Comparison of ENCODE assay signal across 1 cellular context in genomic region chr9:5437254-5438216, GRCh38.
TF ChIP-seq lines count a peak whose summit lies in the region.

A gene with protein sequence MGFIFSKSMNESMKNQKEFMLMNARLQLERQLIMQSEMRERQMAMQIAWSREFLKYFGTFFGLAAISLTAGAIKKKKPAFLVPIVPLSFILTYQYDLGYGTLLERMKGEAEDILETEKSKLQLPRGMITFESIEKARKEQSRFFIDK (minus strand): TSS chr9:5437925. CDS start chr9:5431977, 5,948 bp downstream.

TF ChIP-seq in HepG2, 621 proteins besides CTCF, POLR2A, EP300 and RAD21 (continued from another document and continues in another):
- TF ChIP-seq, protein P1, sequence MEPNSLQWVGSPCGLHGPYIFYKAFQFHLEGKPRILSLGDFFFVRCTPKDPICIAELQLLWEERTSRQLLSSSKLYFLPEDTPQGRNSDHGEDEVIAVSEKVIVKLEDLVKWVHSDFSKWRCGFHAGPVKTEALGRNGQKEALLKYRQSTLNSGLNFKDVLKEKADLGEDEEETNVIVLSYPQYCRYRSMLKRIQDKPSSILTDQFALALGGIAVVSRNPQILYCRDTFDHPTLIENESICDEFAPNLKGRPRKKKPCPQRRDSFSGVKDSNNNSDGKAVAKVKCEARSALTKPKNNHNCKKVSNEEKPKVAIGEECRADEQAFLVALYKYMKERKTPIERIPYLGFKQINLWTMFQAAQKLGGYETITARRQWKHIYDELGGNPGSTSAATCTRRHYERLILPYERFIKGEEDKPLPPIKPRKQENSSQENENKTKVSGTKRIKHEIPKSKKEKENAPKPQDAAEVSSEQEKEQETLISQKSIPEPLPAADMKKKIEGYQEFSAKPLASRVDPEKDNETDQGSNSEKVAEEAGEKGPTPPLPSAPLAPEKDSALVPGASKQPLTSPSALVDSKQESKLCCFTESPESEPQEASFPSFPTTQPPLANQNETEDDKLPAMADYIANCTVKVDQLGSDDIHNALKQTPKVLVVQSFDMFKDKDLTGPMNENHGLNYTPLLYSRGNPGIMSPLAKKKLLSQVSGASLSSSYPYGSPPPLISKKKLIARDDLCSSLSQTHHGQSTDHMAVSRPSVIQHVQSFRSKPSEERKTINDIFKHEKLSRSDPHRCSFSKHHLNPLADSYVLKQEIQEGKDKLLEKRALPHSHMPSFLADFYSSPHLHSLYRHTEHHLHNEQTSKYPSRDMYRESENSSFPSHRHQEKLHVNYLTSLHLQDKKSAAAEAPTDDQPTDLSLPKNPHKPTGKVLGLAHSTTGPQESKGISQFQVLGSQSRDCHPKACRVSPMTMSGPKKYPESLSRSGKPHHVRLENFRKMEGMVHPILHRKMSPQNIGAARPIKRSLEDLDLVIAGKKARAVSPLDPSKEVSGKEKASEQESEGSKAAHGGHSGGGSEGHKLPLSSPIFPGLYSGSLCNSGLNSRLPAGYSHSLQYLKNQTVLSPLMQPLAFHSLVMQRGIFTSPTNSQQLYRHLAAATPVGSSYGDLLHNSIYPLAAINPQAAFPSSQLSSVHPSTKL (CRISPR knock-in tag; IDR thresholded peaks at IDR 0.05): peak; percentile 62; the same call in 1 of the 2 replicates
- TF ChIP-seq ZNF891 (CRISPR knock-in tag; IDR thresholded peaks at IDR 0.05): peak; percentile 85
- no peak for TF ChIP-seq ZNF296 (CRISPR knock-in tag; conservative IDR thresholded peaks at IDR 0.05)
- TF ChIP-seq, protein P2, sequence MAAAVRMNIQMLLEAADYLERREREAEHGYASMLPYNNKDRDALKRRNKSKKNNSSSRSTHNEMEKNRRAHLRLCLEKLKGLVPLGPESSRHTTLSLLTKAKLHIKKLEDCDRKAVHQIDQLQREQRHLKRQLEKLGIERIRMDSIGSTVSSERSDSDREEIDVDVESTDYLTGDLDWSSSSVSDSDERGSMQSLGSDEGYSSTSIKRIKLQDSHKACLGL (CRISPR knock-in tag; IDR thresholded peaks at IDR 0.05): peak; percentile 84
- TF ChIP-seq ZNF569 (CRISPR knock-in tag; IDR thresholded peaks at IDR 0.05; ENCODE audit: borderline replicate concordance): no peak
- TF ChIP-seq PPARG (CRISPR knock-in tag; conservative IDR thresholded peaks at IDR 0.05): peak; percentile 33; the same call in 1 of the 2 replicates
- TF ChIP-seq THAP11 (CRISPR knock-in tag; IDR thresholded peaks at IDR 0.05): peak; percentile 85
- no peak for TF ChIP-seq NFKBIZ (CRISPR knock-in tag; IDR thresholded peaks at IDR 0.05)
- peak; percentile 67; the same call in 1 of the 2 replicates for TF ChIP-seq HOXA5 (CRISPR knock-in tag; IDR thresholded peaks at IDR 0.05)
- TF ChIP-seq, protein P3, sequence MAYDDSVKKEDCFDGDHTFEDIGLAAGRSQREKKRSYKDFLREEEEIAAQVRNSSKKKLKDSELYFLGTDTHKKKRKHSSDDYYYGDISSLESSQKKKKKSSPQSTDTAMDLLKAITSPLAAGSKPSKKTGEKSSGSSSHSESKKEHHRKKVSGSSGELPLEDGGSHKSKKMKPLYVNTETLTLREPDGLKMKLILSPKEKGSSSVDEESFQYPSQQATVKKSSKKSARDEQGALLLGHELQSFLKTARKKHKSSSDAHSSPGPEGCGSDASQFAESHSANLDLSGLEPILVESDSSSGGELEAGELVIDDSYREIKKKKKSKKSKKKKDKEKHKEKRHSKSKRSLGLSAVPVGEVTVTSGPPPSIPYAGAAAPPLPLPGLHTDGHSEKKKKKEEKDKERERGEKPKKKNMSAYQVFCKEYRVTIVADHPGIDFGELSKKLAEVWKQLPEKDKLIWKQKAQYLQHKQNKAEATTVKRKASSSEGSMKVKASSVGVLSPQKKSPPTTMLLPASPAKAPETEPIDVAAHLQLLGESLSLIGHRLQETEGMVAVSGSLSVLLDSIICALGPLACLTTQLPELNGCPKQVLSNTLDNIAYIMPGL (CRISPR knock-in tag; IDR thresholded peaks at IDR 0.05; ENCODE audit: borderline replicate concordance in 1 of 2, low read depth in 1 of 2): peak; percentile 88 to 89
- TF ChIP-seq, protein P4, sequence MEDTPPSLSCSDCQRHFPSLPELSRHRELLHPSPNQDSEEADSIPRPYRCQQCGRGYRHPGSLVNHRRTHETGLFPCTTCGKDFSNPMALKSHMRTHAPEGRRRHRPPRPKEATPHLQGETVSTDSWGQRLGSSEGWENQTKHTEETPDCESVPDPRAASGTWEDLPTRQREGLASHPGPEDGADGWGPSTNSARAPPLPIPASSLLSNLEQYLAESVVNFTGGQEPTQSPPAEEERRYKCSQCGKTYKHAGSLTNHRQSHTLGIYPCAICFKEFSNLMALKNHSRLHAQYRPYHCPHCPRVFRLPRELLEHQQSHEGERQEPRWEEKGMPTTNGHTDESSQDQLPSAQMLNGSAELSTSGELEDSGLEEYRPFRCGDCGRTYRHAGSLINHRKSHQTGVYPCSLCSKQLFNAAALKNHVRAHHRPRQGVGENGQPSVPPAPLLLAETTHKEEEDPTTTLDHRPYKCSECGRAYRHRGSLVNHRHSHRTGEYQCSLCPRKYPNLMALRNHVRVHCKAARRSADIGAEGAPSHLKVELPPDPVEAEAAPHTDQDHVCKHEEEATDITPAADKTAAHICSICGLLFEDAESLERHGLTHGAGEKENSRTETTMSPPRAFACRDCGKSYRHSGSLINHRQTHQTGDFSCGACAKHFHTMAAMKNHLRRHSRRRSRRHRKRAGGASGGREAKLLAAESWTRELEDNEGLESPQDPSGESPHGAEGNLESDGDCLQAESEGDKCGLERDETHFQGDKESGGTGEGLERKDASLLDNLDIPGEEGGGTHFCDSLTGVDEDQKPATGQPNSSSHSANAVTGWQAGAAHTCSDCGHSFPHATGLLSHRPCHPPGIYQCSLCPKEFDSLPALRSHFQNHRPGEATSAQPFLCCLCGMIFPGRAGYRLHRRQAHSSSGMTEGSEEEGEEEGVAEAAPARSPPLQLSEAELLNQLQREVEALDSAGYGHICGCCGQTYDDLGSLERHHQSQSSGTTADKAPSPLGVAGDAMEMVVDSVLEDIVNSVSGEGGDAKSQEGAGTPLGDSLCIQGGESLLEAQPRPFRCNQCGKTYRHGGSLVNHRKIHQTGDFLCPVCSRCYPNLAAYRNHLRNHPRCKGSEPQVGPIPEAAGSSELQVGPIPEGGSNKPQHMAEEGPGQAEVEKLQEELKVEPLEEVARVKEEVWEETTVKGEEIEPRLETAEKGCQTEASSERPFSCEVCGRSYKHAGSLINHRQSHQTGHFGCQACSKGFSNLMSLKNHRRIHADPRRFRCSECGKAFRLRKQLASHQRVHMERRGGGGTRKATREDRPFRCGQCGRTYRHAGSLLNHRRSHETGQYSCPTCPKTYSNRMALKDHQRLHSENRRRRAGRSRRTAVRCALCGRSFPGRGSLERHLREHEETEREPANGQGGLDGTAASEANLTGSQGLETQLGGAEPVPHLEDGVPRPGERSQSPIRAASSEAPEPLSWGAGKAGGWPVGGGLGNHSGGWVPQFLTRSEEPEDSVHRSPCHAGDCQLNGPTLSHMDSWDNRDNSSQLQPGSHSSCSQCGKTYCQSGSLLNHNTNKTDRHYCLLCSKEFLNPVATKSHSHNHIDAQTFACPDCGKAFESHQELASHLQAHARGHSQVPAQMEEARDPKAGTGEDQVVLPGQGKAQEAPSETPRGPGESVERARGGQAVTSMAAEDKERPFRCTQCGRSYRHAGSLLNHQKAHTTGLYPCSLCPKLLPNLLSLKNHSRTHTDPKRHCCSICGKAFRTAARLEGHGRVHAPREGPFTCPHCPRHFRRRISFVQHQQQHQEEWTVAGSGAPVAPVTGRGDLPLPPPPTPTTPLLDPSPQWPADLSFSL (CRISPR knock-in tag; IDR thresholded peaks at IDR 0.05): no peak; the same call in 1 of the 2 replicates
- TF ChIP-seq, protein P5, sequence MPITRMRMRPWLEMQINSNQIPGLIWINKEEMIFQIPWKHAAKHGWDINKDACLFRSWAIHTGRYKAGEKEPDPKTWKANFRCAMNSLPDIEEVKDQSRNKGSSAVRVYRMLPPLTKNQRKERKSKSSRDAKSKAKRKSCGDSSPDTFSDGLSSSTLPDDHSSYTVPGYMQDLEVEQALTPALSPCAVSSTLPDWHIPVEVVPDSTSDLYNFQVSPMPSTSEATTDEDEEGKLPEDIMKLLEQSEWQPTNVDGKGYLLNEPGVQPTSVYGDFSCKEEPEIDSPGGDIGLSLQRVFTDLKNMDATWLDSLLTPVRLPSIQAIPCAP (CRISPR knock-in tag; IDR thresholded peaks at IDR 0.05; ENCODE audit: low read depth): no peak
- TF ChIP-seq SMAD9 (CRISPR knock-in tag; IDR thresholded peaks at IDR 0.05): no peak
- peak; percentile 87 for TF ChIP-seq ASH2L (IDR thresholded peaks at IDR 0.05; ENCODE audit: insufficient read length, low read depth, low read length)
- 0 out of 2 replicates have a peak, but pooled peaks have one; percentile 63 for TF ChIP-seq PAWR (CRISPR knock-in tag; IDR thresholded peaks at IDR 0.05; ENCODE audit: borderline replicate concordance)
- peak; percentile 91 for TF ChIP-seq NFYB (CRISPR knock-in tag; IDR thresholded peaks at IDR 0.05)
- TF ChIP-seq KMT2B (CRISPR knock-in tag; IDR thresholded peaks at IDR 0.05): peak; percentile 81; the same call in 1 of the 2 replicates
- TF ChIP-seq, protein P6, sequence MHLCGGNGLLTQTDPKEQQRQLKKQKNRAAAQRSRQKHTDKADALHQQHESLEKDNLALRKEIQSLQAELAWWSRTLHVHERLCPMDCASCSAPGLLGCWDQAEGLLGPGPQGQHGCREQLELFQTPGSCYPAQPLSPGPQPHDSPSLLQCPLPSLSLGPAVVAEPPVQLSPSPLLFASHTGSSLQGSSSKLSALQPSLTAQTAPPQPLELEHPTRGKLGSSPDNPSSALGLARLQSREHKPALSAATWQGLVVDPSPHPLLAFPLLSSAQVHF (CRISPR knock-in tag; IDR thresholded peaks at IDR 0.05): no peak
- 0 out of 2 replicates have a peak, but pooled peaks have one; percentile 63 for TF ChIP-seq PBX3 (CRISPR knock-in tag; IDR thresholded peaks at IDR 0.05; ENCODE audit: borderline replicate concordance)
- TF ChIP-seq MYPOP (CRISPR knock-in tag; IDR thresholded peaks at IDR 0.05): peak; percentile 65
- TF ChIP-seq ZNF83 (CRISPR knock-in tag; IDR thresholded peaks at IDR 0.05; ENCODE audit: borderline replicate concordance): no peak
- peak; percentile 78 for TF ChIP-seq PHF5A (CRISPR knock-in tag; IDR thresholded peaks at IDR 0.05; ENCODE audit: low read depth, unreplicated experiment)
- TF ChIP-seq NFE2 (CRISPR knock-in tag; IDR thresholded peaks at IDR 0.05): no peak
- no peak; the same call in 1 of the 2 replicates for TF ChIP-seq ZNF746 (CRISPR knock-in tag; IDR thresholded peaks at IDR 0.05)
- 0 out of 2 replicates have a peak, but pooled peaks have one; percentile 53 for TF ChIP-seq NR0B2 (CRISPR knock-in tag; IDR thresholded peaks at IDR 0.05)
- peak; percentile 60 for TF ChIP-seq ZNF609 (CRISPR knock-in tag; IDR thresholded peaks at IDR 0.05; ENCODE audit: borderline replicate concordance)
- peak; percentile 83; the same call in 1 of the 2 replicates for TF ChIP-seq ZSCAN29 (CRISPR knock-in tag; conservative IDR thresholded peaks at IDR 0.05)
- TF ChIP-seq MTF1 (CRISPR knock-in tag; IDR thresholded peaks at IDR 0.05): no peak
